Comparison of ENCODE assay signal across 21 cellular contexts in the genomic region with DNA sequence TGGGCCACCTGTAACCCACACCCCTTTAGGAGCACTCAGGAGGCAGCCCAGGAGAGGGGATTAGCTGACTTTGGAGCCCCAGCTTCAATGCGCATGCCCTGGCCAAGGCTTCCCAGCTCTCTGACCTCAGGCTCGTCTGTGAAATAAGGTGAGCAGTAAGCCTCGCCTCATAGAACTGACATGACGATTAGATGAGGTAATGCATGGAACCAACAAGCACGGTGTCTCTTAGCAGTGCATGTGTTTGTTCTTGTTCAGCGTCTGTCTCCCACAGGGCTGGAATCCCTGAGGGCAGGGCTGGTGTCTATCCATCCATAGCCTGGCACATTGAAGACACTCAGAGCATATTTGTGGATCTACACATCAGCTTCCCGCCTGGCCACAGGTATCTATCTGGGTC.
A peak's percentile ranks its signal among the peaks of the same experiment; 100 is the strongest.
DNase-seq lines count a peak whose midpoint lies in the region; ATAC-seq, FAIRE-seq and TF ChIP-seq lines count a peak whose summit lies in the region.
"Had no signal": no experiment of that assay in that cellular context is flagged by ENCODE, and none has a peak within 500 bp of the region (broad histone marks: within the 10 kb centered on the region; RNA-seq: fewer than 3 reads in every experiment).

No MANE protein-coding gene starts in this region.

- H3K27me3 ChIP-seq in neural cell (ENCODE audit: insufficient read depth, low read depth, low read length) (no peaks in the 10 kb centered on the region), small intestine (ENCODE audit: control insufficient read depth in 2 of 2, insufficient read depth in 2 of 2, low read length in 2 of 2) (no peaks in the 10 kb centered on the region)
- H3K27me3 ChIP-seq: uterus had no signal

- H3K36me3 ChIP-seq in neural cell (ENCODE audit: insufficient read depth, low read length), result no peaks in the 10 kb centered on the region
- H3K36me3 ChIP-seq in small intestine (ENCODE audit: control insufficient read depth in 2 of 2, insufficient read depth in 2 of 2, low read length in 2 of 2), result no peaks in the 10 kb centered on the region
- H3K36me3 ChIP-seq: neutrophil, stomach, uterus, WERI-Rb-1 had no signal

- no peak for TF ChIP-seq RAD21 in neural cell (conservative IDR thresholded peaks at IDR 0.05)

- no peaks in the 10 kb centered on the region for H3K4me1 ChIP-seq in small intestine (ENCODE audit: control insufficient read depth in 2 of 2, insufficient read depth in 1 of 2, low read depth in 1 of 2, low read length in 1 of 2)
- H3K4me1 ChIP-seq: uterus had no signal

- H3K9me2 ChIP-seq in neural cell (ENCODE audit: insufficient read depth, low read length), result no peaks in the 10 kb centered on the region

- DNase-seq in COLO668 (lab: John Stamatoyannopoulos, UW; ENCODE audit: unreplicated experiment) (peak; percentile 26), NCI-H226 (peak; percentile 70), ecto neural progenitor cell (ENCODE audit: low spot score) (peak; percentile 38), GOT3 (lab: John Stamatoyannopoulos, UW) (no peak), small intestine (no peak)
- DNase-seq: activated CD4-positive, alpha-beta memory T cell treated with anti-CD3 and anti-CD28 coated beads, Interleukin-2, amount 10 ng/mL, durations not matched to agents 7 days and 5 days; activated T-cell treated with anti-CD3 and anti-CD28 coated beads, Interleukin-2, amount 50 U/mL, for 24 hours; DMS53; right cardiac atrium; SHP77; stimulated activated CD4-positive, alpha-beta T cell treated with anti-CD3 and anti-CD28 coated beads, Interleukin-2, amount 100 ng/mL, for 24 hours; stomach; T-cell; uterus; WERI-Rb-1 had no signal

- no peak for TF ChIP-seq EP300 in neural cell (conservative IDR thresholded peaks at IDR 0.05; ENCODE audit: poor library complexity, severe bottlenecking)

- FAIRE-seq in small intestine (lab: Jason Lieb, UNC), result no peak
- FAIRE-seq: H1 had no signal

- no peak for TF ChIP-seq CTCF in neural cell (IDR thresholded peaks at IDR 0.05; ENCODE audit: poor library complexity, severe bottlenecking)

- H3K4me3 ChIP-seq in neural cell (ENCODE audit: low read length), result no peak overlapping the region
- no peak overlapping the region for H3K4me3 ChIP-seq in small intestine (ENCODE audit: low read depth in 1 of 2, low read length in 2 of 2)
- H3K4me3 ChIP-seq: stomach, uterus had no signal

- no peak overlapping the region for H2AFZ ChIP-seq in neural cell (ENCODE audit: low read depth, low read length)

- 50 to 82% (median 64%) methylated on average over 7 of the region's 7 CpGs for WGBS in small intestine, 3 donors

- H3K79me2 ChIP-seq in neural cell (replicated peaks; ENCODE audit: insufficient read depth, low read length), result no peaks in the 10 kb centered on the region

- no peaks in the 10 kb centered on the region for H3F3A ChIP-seq in neural cell (ENCODE audit: insufficient read depth, low read length, poor library complexity, severe bottlenecking)

- H3K27ac ChIP-seq in neural cell (ENCODE audit: low read length) (peak overlapping the region; percentile 32), small intestine (ENCODE audit: low read depth in 1 of 2, low read length in 1 of 2) (no peak overlapping the region)
- H3K27ac ChIP-seq: KMS-11, neutrophil, stomach, uterus, WERI-Rb-1 had no signal

- H3K9me3 ChIP-seq in neural cell (ENCODE audit: low read length) (no peaks in the 10 kb centered on the region), small intestine (ENCODE audit: control insufficient read depth, low read depth) (no peaks in the 10 kb centered on the region)
- H3K9me3 ChIP-seq: neutrophil, stomach, uterus had no signal

- H3K4me2 ChIP-seq in neural cell (ENCODE audit: low read length), result no peak overlapping the region
- H3K4me2 ChIP-seq: KMS-11 had no signal

- peak overlapping the region; percentile 7 for H3K9ac ChIP-seq in neural cell (ENCODE audit: low read length)
- H3K9ac ChIP-seq: KMS-11 had no signal

- no peak for ATAC-seq in HG03432 (IDR thresholded peaks at IDR 0.05; ENCODE audit: unreplicated experiment)
- ATAC-seq in HG03039 (IDR thresholded peaks at IDR 0.05; ENCODE audit: unreplicated experiment), result no peak
- ATAC-seq: right cardiac atrium, T-cell had no signal

- no peaks in the 10 kb centered on the region for H4K20me1 ChIP-seq in neural cell (ENCODE audit: insufficient read depth)

TF ChIP-seq in neural cell, 6 proteins besides CTCF, POLR2A, EP300 and RAD21:
- TF ChIP-seq, protein P1, sequence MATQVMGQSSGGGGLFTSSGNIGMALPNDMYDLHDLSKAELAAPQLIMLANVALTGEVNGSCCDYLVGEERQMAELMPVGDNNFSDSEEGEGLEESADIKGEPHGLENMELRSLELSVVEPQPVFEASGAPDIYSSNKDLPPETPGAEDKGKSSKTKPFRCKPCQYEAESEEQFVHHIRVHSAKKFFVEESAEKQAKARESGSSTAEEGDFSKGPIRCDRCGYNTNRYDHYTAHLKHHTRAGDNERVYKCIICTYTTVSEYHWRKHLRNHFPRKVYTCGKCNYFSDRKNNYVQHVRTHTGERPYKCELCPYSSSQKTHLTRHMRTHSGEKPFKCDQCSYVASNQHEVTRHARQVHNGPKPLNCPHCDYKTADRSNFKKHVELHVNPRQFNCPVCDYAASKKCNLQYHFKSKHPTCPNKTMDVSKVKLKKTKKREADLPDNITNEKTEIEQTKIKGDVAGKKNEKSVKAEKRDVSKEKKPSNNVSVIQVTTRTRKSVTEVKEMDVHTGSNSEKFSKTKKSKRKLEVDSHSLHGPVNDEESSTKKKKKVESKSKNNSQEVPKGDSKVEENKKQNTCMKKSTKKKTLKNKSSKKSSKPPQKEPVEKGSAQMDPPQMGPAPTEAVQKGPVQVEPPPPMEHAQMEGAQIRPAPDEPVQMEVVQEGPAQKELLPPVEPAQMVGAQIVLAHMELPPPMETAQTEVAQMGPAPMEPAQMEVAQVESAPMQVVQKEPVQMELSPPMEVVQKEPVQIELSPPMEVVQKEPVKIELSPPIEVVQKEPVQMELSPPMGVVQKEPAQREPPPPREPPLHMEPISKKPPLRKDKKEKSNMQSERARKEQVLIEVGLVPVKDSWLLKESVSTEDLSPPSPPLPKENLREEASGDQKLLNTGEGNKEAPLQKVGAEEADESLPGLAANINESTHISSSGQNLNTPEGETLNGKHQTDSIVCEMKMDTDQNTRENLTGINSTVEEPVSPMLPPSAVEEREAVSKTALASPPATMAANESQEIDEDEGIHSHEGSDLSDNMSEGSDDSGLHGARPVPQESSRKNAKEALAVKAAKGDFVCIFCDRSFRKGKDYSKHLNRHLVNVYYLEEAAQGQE (IDR thresholded peaks at IDR 0.05; ENCODE audit: borderline replicate concordance), result no peak
- TF ChIP-seq EZH2 (IDR thresholded peaks at IDR 0.05; ENCODE audit: borderline replicate concordance, insufficient read depth, low read length, poor library complexity, severe bottlenecking) (no peak), POLR2AphosphoS5 (IDR thresholded peaks at IDR 0.05) (no peak), TAF1 (IDR thresholded peaks at IDR 0.05; ENCODE audit: low read depth) (no peak), SMC3 (conservative IDR thresholded peaks at IDR 0.05; ENCODE audit: poor library complexity) (no peak)

Comparison
In these comparisons a context has a peak if more than half of its experiments do, and no peak if none do; other contexts are left out.
1. DNase-seq: peak in COLO668 (single experiment), NCI-H226 (single experiment) and ecto neural progenitor cell (single experiment); none in GOT3 (single experiment) and small intestine (single experiment).